In the genomic region with DNA sequence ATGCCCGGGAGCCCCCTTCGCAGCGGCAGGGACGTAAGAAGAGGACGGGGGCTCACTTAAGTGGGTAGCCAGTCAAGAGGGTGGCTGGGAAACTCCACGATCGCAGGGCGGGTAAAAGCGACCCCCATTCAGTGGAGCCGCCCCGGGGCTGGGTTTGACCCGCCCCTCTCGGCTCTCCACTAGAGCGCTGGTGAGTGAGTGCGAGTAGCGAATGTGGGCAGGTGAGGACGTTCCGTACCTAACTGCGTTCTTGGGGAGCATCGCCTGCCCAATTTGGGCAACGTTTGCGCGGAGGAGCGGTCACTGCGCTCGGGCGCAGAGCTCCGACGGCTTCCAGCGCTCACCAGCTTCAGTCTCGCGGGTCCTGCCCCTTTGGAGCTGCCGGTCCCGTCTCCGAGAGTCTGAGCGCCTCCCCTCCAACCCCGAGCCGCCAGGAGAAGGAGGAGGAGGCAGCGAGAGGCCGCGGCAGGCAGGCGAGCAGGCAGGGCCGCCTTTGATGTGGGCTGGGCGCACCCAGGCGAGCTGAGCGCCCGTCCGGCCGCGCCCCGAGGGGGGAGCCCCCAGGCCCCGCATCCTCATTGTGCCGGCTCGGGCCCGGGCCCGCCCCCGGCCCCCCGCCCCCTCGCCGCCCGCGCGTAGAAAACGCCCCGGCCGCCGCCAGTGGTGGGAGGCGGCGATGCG, we compare ENCODE assay signal across 8 cellular contexts. TPM values are rescaled to one million over a fixed set of nuclear protein-coding genes. Genes with fewer than 3 reads are reported as not detected.
DNase-seq lines count a peak whose midpoint lies in the region; ATAC-seq and TF ChIP-seq lines count a peak whose summit lies in the region.

A gene with protein sequence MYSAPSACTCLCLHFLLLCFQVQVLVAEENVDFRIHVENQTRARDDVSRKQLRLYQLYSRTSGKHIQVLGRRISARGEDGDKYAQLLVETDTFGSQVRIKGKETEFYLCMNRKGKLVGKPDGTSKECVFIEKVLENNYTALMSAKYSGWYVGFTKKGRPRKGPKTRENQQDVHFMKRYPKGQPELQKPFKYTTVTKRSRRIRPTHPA (plus strand): TSS at position 666 of the 681 bp plus-strand sequence. CDS start 553 bp downstream, outside the sequence.

- peaks cover 5% of the 10 kb centered on the region for H3K36me3 ChIP-seq in endodermal cell (ENCODE audit: control insufficient read depth, insufficient read depth, low read length)
- no peaks in the 10 kb centered on the region for H3K36me3 ChIP-seq in thoracic aorta

- H3K4me1 ChIP-seq in endodermal cell (ENCODE audit: control insufficient read depth, insufficient read depth, low read length): no peaks in the 10 kb centered on the region
- peaks cover 14 to 31% of the 10 kb centered on the region in 2 donors for H3K4me1 ChIP-seq in thoracic aorta (ENCODE audit: control insufficient read depth in 1 of 2, low read depth in 2 of 2)

- H3K4me3 ChIP-seq in endodermal cell (ENCODE audit: low read length) (peak within 1 kb of the TSS; percentile 83), thoracic aorta (peak within 1 kb of the TSS; percentile 70)

- H3K27me3 ChIP-seq in endodermal cell (ENCODE audit: control insufficient read depth, insufficient read depth, low read length, poor library complexity, severe bottlenecking) (peaks cover 39% of the 10 kb centered on the region), thoracic aorta (replicated peaks; ENCODE audit: insufficient read depth) (no peaks in the 10 kb centered on the region)

- H3K27me3 Mint-ChIP-seq in endodermal cell (ENCODE audit: insufficient read depth) (peaks cover 37% of the 10 kb centered on the region), mesothelial cell of epicardium (ENCODE audit: low read depth) (peaks cover 27% of the 10 kb centered on the region)

- DNase-seq in HuH-7.5 (ENCODE audit: low spot score): peak; percentile 44
- DNase-seq in endodermal cell: peak; percentile 92
- peak; percentile 62 to 80 for DNase-seq in mesothelial cell of epicardium (ENCODE audit: low spot score in 2 of 2, unreplicated experiment in 2 of 2)
- DNase-seq in thoracic aorta (ENCODE audit: low spot score): no peak

- H3K9me3 ChIP-seq in endodermal cell (ENCODE audit: control insufficient read depth, low read length): no peaks in the 10 kb centered on the region
- H3K9me3 ChIP-seq in thoracic aorta: no peaks in the 10 kb centered on the region

- H3K4me3 Mint-ChIP-seq in endodermal cell (peak within 1 kb of the TSS; percentile 59), mesothelial cell of epicardium (peak within 1 kb of the TSS; percentile 81)

- no peak within 1 kb of the TSS for H3K9ac ChIP-seq in endodermal cell (ENCODE audit: extremely low read depth, low read length, poor library complexity, severe bottlenecking)

- H3K4me1 Mint-ChIP-seq in endodermal cell (peaks cover 6% of the 10 kb centered on the region), mesothelial cell of epicardium (peaks cover 25% of the 10 kb centered on the region)

- no peak within 1 kb of the TSS for H3K27ac ChIP-seq in C4-2B
- H3K27ac ChIP-seq in VCaP: peak within 1 kb of the TSS; percentile 24; the same call in 1 of the 2 replicates
- no peak within 1 kb of the TSS for H3K27ac ChIP-seq in endodermal cell (ENCODE audit: low read depth, low read length)
- H3K27ac ChIP-seq in thoracic aorta: no peak within 1 kb of the TSS

- ATAC-seq in GM19395 (IDR thresholded peaks at IDR 0.05; ENCODE audit: unreplicated experiment) (peak; percentile 44), thoracic aorta (ENCODE audit: insufficient number of reproducible peaks, low FRiP score, low read depth) (no peak), HG03097 (IDR thresholded peaks at IDR 0.05; ENCODE audit: low FRiP score, unreplicated experiment) (no peak)

- no peaks in the 10 kb centered on the region for H3K9me3 Mint-ChIP-seq in endodermal cell
- no peaks in the 10 kb centered on the region for H3K9me3 Mint-ChIP-seq in mesothelial cell of epicardium

- no peaks in the 10 kb centered on the region for H3K36me3 Mint-ChIP-seq in endodermal cell (ENCODE audit: low read depth)
- no peaks in the 10 kb centered on the region for H3K36me3 Mint-ChIP-seq in mesothelial cell of epicardium

- peak; percentile 66 for TF ChIP-seq CTCF in C4-2B (conservative IDR thresholded peaks at IDR 0.05)
- TF ChIP-seq CTCF in VCaP (conservative IDR thresholded peaks at IDR 0.05): peak; percentile 47
- no peak for TF ChIP-seq CTCF in endodermal cell (conservative IDR thresholded peaks at IDR 0.05)
- TF ChIP-seq CTCF in mesothelial cell of epicardium (IDR thresholded peaks at IDR 0.05; ENCODE audit: unreplicated experiment): no peak
- no peak for TF ChIP-seq CTCF in thoracic aorta (IDR thresholded peaks at IDR 0.05)

- no peak within 1 kb of the TSS for H3K27ac Mint-ChIP-seq in endodermal cell
- peak within 1 kb of the TSS; percentile 92 for H3K27ac Mint-ChIP-seq in mesothelial cell of epicardium

- 0% methylated on average over 11 to 70 of the region's 70 CpGs for WGBS in endodermal cell (ENCODE audit: insufficient coverage in 1 of 2, insufficient read length in 1 of 2), 2 experiments

RNA-seq across cellular contexts. Expression of the gene that starts here (rescaled TPM):
- under 1 TPM; 0.44 to 0.57 TPM for total RNA-seq in endodermal cell
- polyA plus RNA-seq in endodermal cell (2013, experiment 1 of 2): 3.8 TPM
- polyA plus RNA-seq in endodermal cell (2013, experiment 2 of 2): 3.6 TPM
- 10.2 to 11.7 TPM (median 11.3 TPM) in 3 replicates for total RNA-seq in mesothelial cell of epicardium
- 1 to 10 TPM in 1 of 2 donors, under 1 TPM in 1; 0.81 to 1.6 TPM for total RNA-seq in thoracic aorta

Comparison
In these comparisons a context has a peak if more than half of its experiments do, and no peak if none do; other contexts are left out.
1. CTCF ChIP-seq: peak in C4-2B (single experiment) and VCaP (single experiment); none in endodermal cell (single experiment), mesothelial cell of epicardium (single experiment) and thoracic aorta (single experiment).